1 cellular context compared by ENCODE assay signal in the genomic region with DNA sequence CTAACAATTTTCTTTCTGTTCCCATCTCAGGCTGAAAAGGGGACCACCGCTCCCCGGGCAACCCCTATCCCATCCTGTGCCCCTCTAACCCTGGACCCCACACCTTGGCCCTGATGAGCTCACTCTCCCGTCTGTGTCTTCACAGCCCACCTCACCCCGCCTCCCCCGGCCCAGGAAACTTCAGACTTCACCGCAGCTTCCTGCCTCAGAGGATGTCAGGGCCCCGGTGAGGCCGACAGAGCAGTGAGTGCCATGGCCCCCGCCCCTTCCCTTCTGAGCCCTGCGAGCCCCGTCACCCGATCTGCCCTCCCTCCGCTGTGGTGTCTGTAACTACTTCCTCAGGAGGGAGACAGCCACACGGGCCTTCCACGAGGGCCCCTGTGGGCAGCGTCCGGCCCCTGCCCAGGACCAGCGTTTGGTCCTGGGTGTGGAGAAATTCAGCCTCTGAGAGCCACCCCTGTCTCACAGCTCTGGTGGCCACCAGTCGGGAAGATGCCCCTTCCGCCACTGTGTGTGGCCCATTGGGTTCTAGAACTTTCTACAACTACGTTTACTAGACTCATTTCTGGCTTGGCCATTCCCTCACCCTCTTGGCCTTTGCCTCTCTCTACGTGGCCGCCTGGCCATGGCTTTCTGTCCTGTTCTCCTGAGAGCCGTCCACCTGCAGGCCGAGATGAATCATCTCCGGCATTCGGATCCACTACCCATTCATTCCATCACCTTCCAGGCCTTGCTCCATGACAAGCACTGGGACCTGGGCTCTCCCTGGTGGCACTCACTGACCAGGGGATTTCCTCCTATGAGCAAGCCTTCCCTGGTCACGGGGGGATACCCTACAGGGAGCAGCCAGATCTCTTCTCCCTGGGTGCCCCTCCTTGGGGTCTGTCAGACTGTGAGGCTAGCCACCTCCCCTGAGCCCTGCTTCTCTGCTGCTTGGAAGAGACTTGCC.
A peak's percentile ranks its signal among the peaks of the same experiment; 100 is the strongest.
TF ChIP-seq lines count a peak whose summit lies in the region.

No MANE protein-coding gene starts in this region.

TF ChIP-seq in HepG2, 621 proteins besides CTCF, POLR2A, EP300 and RAD21:
- TF ChIP-seq NFYC (CRISPR knock-in tag; IDR thresholded peaks at IDR 0.05), result no peak
- 0 out of 2 replicates have a peak, but pooled peaks have one; percentile 44 for TF ChIP-seq RBFOX2 (IDR thresholded peaks at IDR 0.05; ENCODE audit: low read depth, low read length)
- TF ChIP-seq, protein P1, sequence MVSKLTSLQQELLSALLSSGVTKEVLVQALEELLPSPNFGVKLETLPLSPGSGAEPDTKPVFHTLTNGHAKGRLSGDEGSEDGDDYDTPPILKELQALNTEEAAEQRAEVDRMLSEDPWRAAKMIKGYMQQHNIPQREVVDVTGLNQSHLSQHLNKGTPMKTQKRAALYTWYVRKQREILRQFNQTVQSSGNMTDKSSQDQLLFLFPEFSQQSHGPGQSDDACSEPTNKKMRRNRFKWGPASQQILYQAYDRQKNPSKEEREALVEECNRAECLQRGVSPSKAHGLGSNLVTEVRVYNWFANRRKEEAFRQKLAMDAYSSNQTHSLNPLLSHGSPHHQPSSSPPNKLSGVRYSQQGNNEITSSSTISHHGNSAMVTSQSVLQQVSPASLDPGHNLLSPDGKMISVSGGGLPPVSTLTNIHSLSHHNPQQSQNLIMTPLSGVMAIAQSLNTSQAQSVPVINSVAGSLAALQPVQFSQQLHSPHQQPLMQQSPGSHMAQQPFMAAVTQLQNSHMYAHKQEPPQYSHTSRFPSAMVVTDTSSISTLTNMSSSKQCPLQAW (CRISPR knock-in tag; IDR thresholded peaks at IDR 0.05), result 0 out of 2 replicates have a peak, but pooled peaks have one; percentile 42
- TF ChIP-seq PREB (CRISPR knock-in tag; IDR thresholded peaks at IDR 0.05), result no peak
- peak; percentile 64; the same call in 1 of the 2 replicates for TF ChIP-seq ZBTB38 (CRISPR knock-in tag; IDR thresholded peaks at IDR 0.05)
- TF ChIP-seq, protein P2, sequence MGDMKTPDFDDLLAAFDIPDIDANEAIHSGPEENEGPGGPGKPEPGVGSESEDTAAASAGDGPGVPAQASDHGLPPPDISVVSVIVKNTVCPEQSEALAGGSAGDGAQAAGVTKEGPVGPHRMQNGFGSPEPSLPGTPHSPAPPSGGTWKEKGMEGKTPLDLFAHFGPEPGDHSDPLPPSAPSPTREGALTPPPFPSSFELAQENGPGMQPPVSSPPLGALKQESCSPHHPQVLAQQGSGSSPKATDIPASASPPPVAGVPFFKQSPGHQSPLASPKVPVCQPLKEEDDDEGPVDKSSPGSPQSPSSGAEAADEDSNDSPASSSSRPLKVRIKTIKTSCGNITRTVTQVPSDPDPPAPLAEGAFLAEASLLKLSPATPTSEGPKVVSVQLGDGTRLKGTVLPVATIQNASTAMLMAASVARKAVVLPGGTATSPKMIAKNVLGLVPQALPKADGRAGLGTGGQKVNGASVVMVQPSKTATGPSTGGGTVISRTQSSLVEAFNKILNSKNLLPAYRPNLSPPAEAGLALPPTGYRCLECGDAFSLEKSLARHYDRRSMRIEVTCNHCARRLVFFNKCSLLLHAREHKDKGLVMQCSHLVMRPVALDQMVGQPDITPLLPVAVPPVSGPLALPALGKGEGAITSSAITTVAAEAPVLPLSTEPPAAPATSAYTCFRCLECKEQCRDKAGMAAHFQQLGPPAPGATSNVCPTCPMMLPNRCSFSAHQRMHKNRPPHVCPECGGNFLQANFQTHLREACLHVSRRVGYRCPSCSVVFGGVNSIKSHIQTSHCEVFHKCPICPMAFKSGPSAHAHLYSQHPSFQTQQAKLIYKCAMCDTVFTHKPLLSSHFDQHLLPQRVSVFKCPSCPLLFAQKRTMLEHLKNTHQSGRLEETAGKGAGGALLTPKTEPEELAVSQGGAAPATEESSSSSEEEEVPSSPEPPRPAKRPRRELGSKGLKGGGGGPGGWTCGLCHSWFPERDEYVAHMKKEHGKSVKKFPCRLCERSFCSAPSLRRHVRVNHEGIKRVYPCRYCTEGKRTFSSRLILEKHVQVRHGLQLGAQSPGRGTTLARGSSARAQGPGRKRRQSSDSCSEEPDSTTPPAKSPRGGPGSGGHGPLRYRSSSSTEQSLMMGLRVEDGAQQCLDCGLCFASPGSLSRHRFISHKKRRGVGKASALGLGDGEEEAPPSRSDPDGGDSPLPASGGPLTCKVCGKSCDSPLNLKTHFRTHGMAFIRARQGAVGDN (CRISPR knock-in tag; IDR thresholded peaks at IDR 0.05), result peak; percentile 66
- TF ChIP-seq ADNP (CRISPR knock-in tag; IDR thresholded peaks at IDR 0.05), result no peak
- no peak for TF ChIP-seq ZNF562 (CRISPR knock-in tag; IDR thresholded peaks at IDR 0.05; ENCODE audit: borderline replicate concordance)
- no peak for TF ChIP-seq GPN1 (CRISPR knock-in tag; IDR thresholded peaks at IDR 0.05; ENCODE audit: borderline replicate concordance)
